8 cellular contexts compared by ENCODE assay signal in genomic region chr5:53479656-53480473, GRCh38. TPM values are rescaled to one million over a fixed set of nuclear protein-coding genes. Genes with fewer than 3 reads are reported as not detected.
A peak's percentile ranks its signal among the peaks of the same experiment; 100 is the strongest.
DNase-seq lines count a peak whose midpoint lies in the region; ATAC-seq and TF ChIP-seq lines count a peak whose summit lies in the region.

No MANE protein-coding gene starts in this region.

- H3K36me3 ChIP-seq in mucosa of rectum (ENCODE audit: control insufficient read depth in 2 of 2, insufficient read depth in 2 of 2, low read length in 2 of 2) (no peaks in the 10 kb centered on the region), urinary bladder (ENCODE audit: insufficient read depth) (no peaks in the 10 kb centered on the region)

- H3K27ac ChIP-seq in mucosa of rectum (ENCODE audit: low read depth in 2 of 2, low read length in 2 of 2): peak overlapping the region; percentile 23 to 48
- peak overlapping the region; percentile 90 for H3K27ac ChIP-seq in urinary bladder (ENCODE audit: low read depth)

- under 1% methylated on average over 80 of the region's 80 CpGs for WGBS in urinary bladder

- peak overlapping the region; percentile 79 for H3K4me3 Mint-ChIP-seq in activated B cell treated with CpG ODN at 0.5 μM for 24 hours

- peak; percentile 64 for DNase-seq in COLO668 (lab: John Stamatoyannopoulos, UW; ENCODE audit: unreplicated experiment)
- DNase-seq in Jurkat, Clone E6-1 (ENCODE audit: low read depth, low spot score): no peak
- peak; percentile 32 for DNase-seq in activated B cell treated with CpG ODN at 0.5 μM for 24 hours
- DNase-seq in epithelial cell of proximal tubule (ENCODE audit: low read depth): no peak

- POLR2A ChIA-PET in activated B cell treated with CpG ODN at 0.5 μM for 24 hours (lab: Charles Lee): no interaction called here

- no peaks in the 10 kb centered on the region for H3K9me3 ChIP-seq in mucosa of rectum (ENCODE audit: control insufficient read depth in 2 of 2, low read length in 2 of 2)

- ATAC-seq in activated B cell treated with CpG ODN at 0.5 μM for 24 hours (ENCODE audit: low read depth) (no peak), HG03196 (IDR thresholded peaks at IDR 0.05; ENCODE audit: unreplicated experiment) (no peak), HG03097 (IDR thresholded peaks at IDR 0.05; ENCODE audit: low FRiP score, unreplicated experiment) (no peak)

- peaks cover 41% of the 10 kb centered on the region for H3K27me3 Mint-ChIP-seq in activated B cell treated with CpG ODN at 0.5 μM for 24 hours

- H3K9ac ChIP-seq in mucosa of rectum (ENCODE audit: low read depth in 1 of 2, low read length in 2 of 2): peak overlapping the region in 1 of 2 donors; percentile 31

- intact Hi-C loops in activated B cell treated with CpG ODN at 0.5 μM for 24 hours (cut with micrococcal nuclease): loop anchor here (2.0 to 5.0 kb wide), 3 partner anchors 81 to 831 kb away; partner anchors contain the start of genes ARL15, MOCS2 and NDUFS4

- CTCF ChIA-PET in activated B cell treated with CpG ODN at 0.5 μM for 24 hours (lab: Charles Lee): no interaction called here

- no peaks in the 10 kb centered on the region for H3K36me3 Mint-ChIP-seq in activated B cell treated with CpG ODN at 0.5 μM for 24 hours (ENCODE audit: low read depth)

- H3K4me3 ChIP-seq in Jurkat, Clone E6-1 (ENCODE audit: low read length): peak overlapping the region; percentile 20
- H3K4me3 ChIP-seq in epithelial cell of proximal tubule (ENCODE audit: low read depth, low read length): peak overlapping the region; percentile 61
- peak overlapping the region; percentile 65 to 74 for H3K4me3 ChIP-seq in mucosa of rectum (ENCODE audit: low read length in 2 of 2)
- peak overlapping the region; percentile 65 for H3K4me3 ChIP-seq in urinary bladder (ENCODE audit: low read depth, low read length)

- TF ChIP-seq CTCF in activated B cell treated with CpG ODN at 0.5 μM for 24 hours (IDR thresholded peaks at IDR 0.05) (no peak), epithelial cell of proximal tubule (conservative IDR thresholded peaks at IDR 0.05; ENCODE audit: low read depth, low read length) (no peak)

- H3K27ac Mint-ChIP-seq in activated B cell treated with CpG ODN at 0.5 μM for 24 hours: no peak overlapping the region

- no peaks in the 10 kb centered on the region for H3K9me3 Mint-ChIP-seq in activated B cell treated with CpG ODN at 0.5 μM for 24 hours

- peaks cover 24 to 27% of the 10 kb centered on the region in 2 donors for H3K27me3 ChIP-seq in mucosa of rectum (ENCODE audit: control insufficient read depth in 2 of 2, insufficient read depth in 2 of 2, low read length in 2 of 2)

- H3K4me1 ChIP-seq in mucosa of rectum (ENCODE audit: control insufficient read depth in 2 of 2, insufficient read depth in 2 of 2, low read length in 2 of 2) (peaks cover 10 to 16% of the 10 kb centered on the region in 2 donors), urinary bladder (ENCODE audit: insufficient read depth) (no peaks in the 10 kb centered on the region)

- peaks cover 39% of the 10 kb centered on the region for H3K4me1 Mint-ChIP-seq in activated B cell treated with CpG ODN at 0.5 μM for 24 hours

RNA-seq across cellular contexts. Expression of gene FST, which starts 0.6 kb away (rescaled TPM):
- polyA plus RNA-seq in Jurkat, Clone E6-1 (2012; ENCODE audit: insufficient read depth, insufficient read length): not detected
- total RNA-seq in activated B cell treated with CpG ODN at 0.5 μM for 24 hours (not detected in 2 replicates), epithelial cell of proximal tubule (0.14 and 0.40 TPM in 2 replicates), urinary bladder (19.7 TPM)
- polyA plus RNA-seq in urinary bladder: 8.2 TPM

Comparison
In these comparisons a context has a peak if more than half of its experiments do, and no peak if none do; other contexts are left out.
1. DNase-seq: peak in COLO668 (single experiment) and activated B cell treated with CpG ODN at 0.5 μM for 24 hours (single experiment); none in Jurkat, Clone E6-1 (single experiment) and epithelial cell of proximal tubule (single experiment).
2. RNA of gene FST, which starts 0.6 kb away (total RNA-seq): 19.7 TPM in urinary bladder (single experiment); 0.14 to 0.40 TPM in epithelial cell of proximal tubule and not detected in activated B cell treated with CpG ODN at 0.5 μM for 24 hours; every median in the first group is over 10 times any median in the second.
3. Peak in every context shown above with its lines, with median percentiles within 50 percentile points of each other: H3K4me3 ChIP-seq.